1 cellular context compared by ENCODE assay signal in the genomic region with DNA sequence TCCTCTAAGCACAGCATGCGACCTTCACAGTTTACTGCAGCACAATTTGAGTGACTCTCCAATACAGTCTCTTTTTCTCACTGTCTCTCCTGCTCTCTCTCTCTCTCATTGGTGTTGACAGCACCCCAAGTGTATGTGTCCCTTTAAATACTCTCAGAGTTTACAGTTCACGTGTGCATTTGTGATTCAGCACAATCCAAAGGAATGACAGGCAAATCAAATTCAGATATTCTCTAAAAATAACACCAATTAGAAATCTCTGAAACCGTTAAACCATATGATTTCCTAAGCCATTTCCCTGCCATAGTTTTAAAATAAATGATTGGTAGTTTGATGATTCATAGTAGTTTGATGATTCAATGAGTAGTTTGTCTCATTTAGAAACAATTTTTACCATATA.
TF ChIP-seq lines count a peak whose summit lies in the region.

No MANE protein-coding gene starts in this region.

TF ChIP-seq in SK-N-SH, 30 proteins besides CTCF, POLR2A, EP300 and RAD21 (continued from another document):
- TF ChIP-seq RXRA (IDR thresholded peaks at IDR 0.05; ENCODE audit: borderline replicate concordance, low read depth), result no peak
- TF ChIP-seq, protein P1, sequence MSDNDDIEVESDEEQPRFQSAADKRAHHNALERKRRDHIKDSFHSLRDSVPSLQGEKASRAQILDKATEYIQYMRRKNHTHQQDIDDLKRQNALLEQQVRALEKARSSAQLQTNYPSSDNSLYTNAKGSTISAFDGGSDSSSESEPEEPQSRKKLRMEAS (IDR thresholded peaks at IDR 0.05; ENCODE audit: low read depth), result no peak
- no peak for TF ChIP-seq NFIC (IDR thresholded peaks at IDR 0.05; ENCODE audit: borderline replicate concordance)
- TF ChIP-seq, protein P2, sequence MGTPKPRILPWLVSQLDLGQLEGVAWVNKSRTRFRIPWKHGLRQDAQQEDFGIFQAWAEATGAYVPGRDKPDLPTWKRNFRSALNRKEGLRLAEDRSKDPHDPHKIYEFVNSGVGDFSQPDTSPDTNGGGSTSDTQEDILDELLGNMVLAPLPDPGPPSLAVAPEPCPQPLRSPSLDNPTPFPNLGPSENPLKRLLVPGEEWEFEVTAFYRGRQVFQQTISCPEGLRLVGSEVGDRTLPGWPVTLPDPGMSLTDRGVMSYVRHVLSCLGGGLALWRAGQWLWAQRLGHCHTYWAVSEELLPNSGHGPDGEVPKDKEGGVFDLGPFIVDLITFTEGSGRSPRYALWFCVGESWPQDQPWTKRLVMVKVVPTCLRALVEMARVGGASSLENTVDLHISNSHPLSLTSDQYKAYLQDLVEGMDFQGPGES (IDR thresholded peaks at IDR 0.05; ENCODE audit: low read depth, low read length), result no peak
- TF ChIP-seq, protein P3, sequence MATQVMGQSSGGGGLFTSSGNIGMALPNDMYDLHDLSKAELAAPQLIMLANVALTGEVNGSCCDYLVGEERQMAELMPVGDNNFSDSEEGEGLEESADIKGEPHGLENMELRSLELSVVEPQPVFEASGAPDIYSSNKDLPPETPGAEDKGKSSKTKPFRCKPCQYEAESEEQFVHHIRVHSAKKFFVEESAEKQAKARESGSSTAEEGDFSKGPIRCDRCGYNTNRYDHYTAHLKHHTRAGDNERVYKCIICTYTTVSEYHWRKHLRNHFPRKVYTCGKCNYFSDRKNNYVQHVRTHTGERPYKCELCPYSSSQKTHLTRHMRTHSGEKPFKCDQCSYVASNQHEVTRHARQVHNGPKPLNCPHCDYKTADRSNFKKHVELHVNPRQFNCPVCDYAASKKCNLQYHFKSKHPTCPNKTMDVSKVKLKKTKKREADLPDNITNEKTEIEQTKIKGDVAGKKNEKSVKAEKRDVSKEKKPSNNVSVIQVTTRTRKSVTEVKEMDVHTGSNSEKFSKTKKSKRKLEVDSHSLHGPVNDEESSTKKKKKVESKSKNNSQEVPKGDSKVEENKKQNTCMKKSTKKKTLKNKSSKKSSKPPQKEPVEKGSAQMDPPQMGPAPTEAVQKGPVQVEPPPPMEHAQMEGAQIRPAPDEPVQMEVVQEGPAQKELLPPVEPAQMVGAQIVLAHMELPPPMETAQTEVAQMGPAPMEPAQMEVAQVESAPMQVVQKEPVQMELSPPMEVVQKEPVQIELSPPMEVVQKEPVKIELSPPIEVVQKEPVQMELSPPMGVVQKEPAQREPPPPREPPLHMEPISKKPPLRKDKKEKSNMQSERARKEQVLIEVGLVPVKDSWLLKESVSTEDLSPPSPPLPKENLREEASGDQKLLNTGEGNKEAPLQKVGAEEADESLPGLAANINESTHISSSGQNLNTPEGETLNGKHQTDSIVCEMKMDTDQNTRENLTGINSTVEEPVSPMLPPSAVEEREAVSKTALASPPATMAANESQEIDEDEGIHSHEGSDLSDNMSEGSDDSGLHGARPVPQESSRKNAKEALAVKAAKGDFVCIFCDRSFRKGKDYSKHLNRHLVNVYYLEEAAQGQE (IDR thresholded peaks at IDR 0.05; ENCODE audit: low read depth, low read length), result no peak
- no peak for TF ChIP-seq JUND (IDR thresholded peaks at IDR 0.05)
- TF ChIP-seq NRF1 (IDR thresholded peaks at IDR 0.05; ENCODE audit: low read depth, low read length), result no peak
- no peak for TF ChIP-seq FOSL2 (IDR thresholded peaks at IDR 0.05; ENCODE audit: borderline replicate concordance, low read depth)
- TF ChIP-seq SIN3A (IDR thresholded peaks at IDR 0.05; ENCODE audit: borderline replicate concordance, low read depth, low read length), result no peak
